ENCODE assay signal across 1 cellular context in the genomic region with DNA sequence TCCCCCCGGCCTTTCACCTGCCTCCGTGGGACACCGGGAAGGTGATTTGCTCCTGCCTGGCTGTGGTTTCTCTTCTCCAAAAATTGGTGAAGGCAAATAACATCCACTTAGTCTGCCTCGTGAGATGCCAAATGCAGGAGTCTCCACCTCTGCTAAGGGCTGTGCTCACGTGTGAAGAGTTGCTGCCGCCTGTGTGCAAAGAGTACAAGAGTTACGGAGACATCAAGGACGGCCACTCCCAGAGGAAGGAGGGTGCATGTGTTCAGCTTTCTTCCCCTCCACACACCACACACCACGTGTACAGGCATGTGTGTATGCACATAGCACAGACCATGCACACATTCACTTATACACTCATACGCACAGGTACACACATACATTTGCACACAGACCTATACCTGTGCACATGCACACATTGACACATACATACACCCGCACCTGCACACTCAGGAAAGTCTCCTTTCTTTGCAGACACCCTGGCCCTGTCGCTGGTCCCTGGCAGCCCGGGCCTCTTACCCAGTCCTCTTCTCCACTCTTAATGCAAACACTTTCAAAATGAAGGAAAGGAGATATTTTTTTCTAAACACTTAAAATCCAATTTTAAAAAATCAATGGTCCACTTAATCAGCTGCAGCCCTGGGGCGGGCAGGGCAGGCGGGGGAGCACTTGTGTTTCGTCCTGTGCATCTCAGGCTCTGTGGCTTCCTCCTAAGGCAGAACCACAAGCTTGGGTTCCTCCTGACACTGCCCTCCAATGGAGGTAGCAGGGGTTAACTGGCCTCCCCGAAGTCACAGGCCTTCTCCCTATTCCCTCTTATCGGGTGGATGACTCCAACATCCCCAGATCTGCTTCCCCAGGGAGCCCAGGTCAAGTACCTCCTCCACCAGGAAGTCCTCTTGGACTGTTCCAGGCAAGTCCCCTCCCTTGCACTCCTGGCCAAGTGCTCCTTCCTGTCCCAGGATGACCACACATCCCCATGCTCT.
TF ChIP-seq lines count a peak whose summit lies in the region.

No MANE protein-coding gene starts in this region.

TF ChIP-seq in K562, 482 proteins besides CTCF, POLR2A, EP300 and RAD21:
- TF ChIP-seq ZFP36 (IDR thresholded peaks at IDR 0.05; ENCODE audit: low read depth, low read length, partially characterized antibody) (peak; percentile 87), MEF2D (tag; conservative IDR thresholded peaks at IDR 0.05; ENCODE audit: low read depth) (no peak), MAZ (CRISPR knock-in tag; conservative IDR thresholded peaks at IDR 0.05 in 1 of 2, IDR thresholded peaks at IDR 0.05 in 1 of 2) (no peak), PHF21A (IDR thresholded peaks at IDR 0.05; ENCODE audit: borderline replicate concordance, low read depth) (no peak)
